ENCODE assay signal across 16 cellular contexts in genomic region chr1:101187287-101187686, GRCh38. TPM values are rescaled to one million over a fixed set of nuclear protein-coding genes. Genes with fewer than 3 reads are reported as not detected.
DNase-seq lines count a peak whose midpoint lies in the region; ATAC-seq and TF ChIP-seq lines count a peak whose summit lies in the region.
"Had no signal": no experiment of that assay in that cellular context is flagged by ENCODE, and none has a peak within 500 bp of the region (broad histone marks: within the 10 kb centered on the region; RNA-seq: fewer than 3 reads in every experiment).

No MANE protein-coding gene starts in this region.

- H3K9me2 ChIP-seq in PC-3 (replicated peaks; ENCODE audit: low read length): no peaks in the 10 kb centered on the region

- H3K36me3 ChIP-seq in left ventricle myocardium inferior (no peaks in the 10 kb centered on the region), PC-3 (ENCODE audit: low read depth, low read length) (no peaks in the 10 kb centered on the region), upper lobe of left lung (no peaks in the 10 kb centered on the region)
- H3K36me3 ChIP-seq: tibial artery had no signal

- intact Hi-C loops in left ventricle myocardium inferior (cut with micrococcal nuclease): no loop called here
- intact Hi-C loops in left cardiac atrium (cut with DNase I): loop anchor here in 1 of 2 donors (10.0 kb wide), 1 partner anchor 48 kb away; the partner anchor contains the start of gene S1PR1
- intact Hi-C loops in PC-3 (cut with micrococcal nuclease): no loop called here

- no peak overlapping the region for H3K9ac ChIP-seq in PC-3 (ENCODE audit: low read length)

- peaks cover 28% of the 10 kb centered on the region for H3K4me1 ChIP-seq in left ventricle myocardium inferior
- peaks cover 11% of the 10 kb centered on the region for H3K4me1 ChIP-seq in PC-3 (ENCODE audit: insufficient read depth, low read length)
- H3K4me1 ChIP-seq in upper lobe of left lung: peaks cover 0 to 16% (median 5%) of the 10 kb centered on the region in 4 donors
- H3K4me1 ChIP-seq: tibial artery had no signal

- no TSS peak for BruUV-seq in PC-3 (replicated peaks; lab: Mats Ljungman, UMichigan)

- H3K4me3 ChIP-seq in left ventricle myocardium inferior: no peak overlapping the region
- no peak overlapping the region for H3K4me3 ChIP-seq in PC-3 (ENCODE audit: low read length)
- no peak overlapping the region for H3K4me3 ChIP-seq in upper lobe of left lung
- H3K4me3 ChIP-seq: tibial artery had no signal

- peak overlapping the region; percentile 51; the same call in 1 of the 2 replicates for H3K4me2 ChIP-seq in PC-3 (ENCODE audit: low read length)

- no peaks in the 10 kb centered on the region for H4K20me1 ChIP-seq in PC-3 (ENCODE audit: low read length)

- no peaks in the 10 kb centered on the region for H3K27me3 ChIP-seq in left ventricle myocardium inferior (ENCODE audit: low read depth)
- no peaks in the 10 kb centered on the region for H3K27me3 ChIP-seq in PC-3 (ENCODE audit: low read length)
- H3K27me3 ChIP-seq in upper lobe of left lung: no peaks in the 10 kb centered on the region
- H3K27me3 ChIP-seq: tibial artery had no signal

- no peaks in the 10 kb centered on the region for H3F3A ChIP-seq in PC-3 (ENCODE audit: low read length, unreplicated experiment)

- DNase-seq in left ventricle myocardium inferior (no peak), left cardiac atrium (no peak), PC-3 (peak; percentile 54), dermis blood vessel endothelial cell (peak; percentile 50), upper lobe of left lung (no peak), islet precursor cell (no peak), DMS79 treated with DMSO at 0.1 percent for 48 hours (lab: John Stamatoyannopoulos, UW) (no peak), DMS153 treated with DMSO at 0.1 percent for 48 hours (lab: John Stamatoyannopoulos, UW; ENCODE audit: unreplicated experiment) (no peak)
- DNase-seq: central memory CD4-positive, alpha-beta T cell; erythroblast; natural killer cell; NCI-H2029 treated with DMSO at 0.1 percent for 48 hours; NCI-H69; T-helper 17 cell; tibial artery had no signal

- no peak overlapping the region for H2AFZ ChIP-seq in PC-3 (ENCODE audit: low read length)

- no peak for TF ChIP-seq POLR2A in upper lobe of left lung (IDR thresholded peaks at IDR 0.05)

- TF ChIP-seq CTCF in left ventricle myocardium inferior (IDR thresholded peaks at IDR 0.05; ENCODE audit: borderline replicate concordance) (no peak), PC-3 (conservative IDR thresholded peaks at IDR 0.05; ENCODE audit: low read depth, low read length) (no peak), upper lobe of left lung (IDR thresholded peaks at IDR 0.05) (no peak)

- no peak for ATAC-seq in left cardiac atrium
- peak; percentile 97 for ATAC-seq in PC-3
- no peak for ATAC-seq in upper lobe of left lung (ENCODE audit: low FRiP score in 2 of 2)
- ATAC-seq: natural killer cell, T-helper 17 cell had no signal

- H3K27ac ChIP-seq in left ventricle myocardium inferior (replicated peaks): peak overlapping the region; percentile 84
- no peak overlapping the region for H3K27ac ChIP-seq in PC-3 (ENCODE audit: low read length)
- peak overlapping the region; percentile 36 to 82 (median 70) for H3K27ac ChIP-seq in upper lobe of left lung
- H3K27ac ChIP-seq: tibial artery had no signal

- H3K79me2 ChIP-seq in PC-3 (ENCODE audit: low read length): no peaks in the 10 kb centered on the region

- peak in 2 of 4 donors; percentile 65 to 69 for TF ChIP-seq EP300 in upper lobe of left lung (IDR thresholded peaks at IDR 0.05)

- CTCF ChIA-PET in PC-3 (lab: Charles Lee): interaction anchor here (0.8 to 1.2 kb wide), 2 partner anchors 48 to 101 kb away, joined by 3 to 4 read pairs; no protein-coding TSS in a partner anchor

- H3K9me3 ChIP-seq in left ventricle myocardium inferior (replicated peaks) (no peaks in the 10 kb centered on the region), PC-3 (ENCODE audit: low read length) (no peaks in the 10 kb centered on the region), upper lobe of left lung (no peaks in the 10 kb centered on the region)
- H3K9me3 ChIP-seq: tibial artery had no signal

- POLR2A ChIA-PET in PC-3 (lab: Charles Lee; ENCODE audit: unreplicated experiment): no interaction called here

RNA-seq across cellular contexts. Expression of gene S1PR1, which starts 49.5 kb away (rescaled TPM):
- 54.9 TPM for total RNA-seq in left ventricle myocardium inferior
- 10 to 100 TPM; 69.3 to 85.3 TPM for total RNA-seq in left cardiac atrium
- total RNA-seq in PC-3 (2014; rRNA removed): 2.1 TPM in 2 replicates
- total RNA-seq in dermis blood vessel endothelial cell: 311 and 394 TPM in 2 replicates
- total RNA-seq in upper lobe of left lung: 100 to 1,000 TPM in 1 of 6 donors, 10 to 100 TPM in 5; 18.9 to 130 (median 76.5) TPM
- total RNA-seq: G401 had no signal

Comparison
In these comparisons a context has a peak if more than half of its experiments do, and no peak if none do; other contexts are left out.
1. DNase-seq: peak in PC-3 (single experiment) and dermis blood vessel endothelial cell (single experiment); none in left ventricle myocardium inferior (single experiment), left cardiac atrium (single experiment), upper lobe of left lung (0 of 2), islet precursor cell (single experiment), DMS79 treated with DMSO at 0.1 percent for 48 hours (single experiment) and DMS153 treated with DMSO at 0.1 percent for 48 hours (single experiment).